In genomic region chr15:92098869-92099268, GRCh38 we compare ENCODE assay signal across 16 cellular contexts.
DNase-seq lines count a peak whose midpoint lies in the region.
"Had no signal": no experiment of that assay in that cellular context is flagged by ENCODE, and none has a peak within 500 bp of the region (broad histone marks: within the 10 kb centered on the region; RNA-seq: fewer than 3 reads in every experiment).

No MANE protein-coding gene starts in this region.

- H3K9me3 ChIP-seq in effector memory CD4-positive, alpha-beta T cell (ENCODE audit: control insufficient read depth, low read length), result no peaks in the 10 kb centered on the region
- H3K9me3 ChIP-seq: adrenal gland, psoas muscle, tibial nerve had no signal

- H3K27ac ChIP-seq in caudate nucleus (ENCODE audit: low read depth, low read length), result no peak overlapping the region
- H3K27ac ChIP-seq in effector memory CD4-positive, alpha-beta T cell (ENCODE audit: insufficient read depth, low read length, poor library complexity, severe bottlenecking), result no peak overlapping the region
- H3K27ac ChIP-seq: adrenal gland, C4-2B, psoas muscle, tibial nerve had no signal

- no peak overlapping the region for H3K4me3 ChIP-seq in effector memory CD4-positive, alpha-beta T cell (ENCODE audit: insufficient read depth, low read depth, low read length, poor library complexity, severe bottlenecking)
- H3K4me3 ChIP-seq: adrenal gland, psoas muscle, tibial nerve had no signal

- peaks cover under 1% of the 10 kb centered on the region for H3K36me3 ChIP-seq in effector memory CD4-positive, alpha-beta T cell (ENCODE audit: control insufficient read depth, insufficient read depth, low read length)
- H3K36me3 ChIP-seq: adrenal gland had no signal

- peaks cover 28% of the 10 kb centered on the region for H3K4me1 ChIP-seq in effector memory CD4-positive, alpha-beta T cell (ENCODE audit: control insufficient read depth, insufficient read depth, low read length, poor library complexity, severe bottlenecking)

- H3K27me3 ChIP-seq in effector memory CD4-positive, alpha-beta T cell (replicated peaks; ENCODE audit: control insufficient read depth, insufficient read depth, low read length, poor library complexity, severe bottlenecking), result no peaks in the 10 kb centered on the region
- H3K27me3 ChIP-seq: adrenal gland, tibial nerve had no signal

- peak; percentile 86 for DNase-seq in ELF-1 (ENCODE audit: low read depth, low spot score)
- peak in 48 of 61 donors; percentile 5 to 82 (median 46) for DNase-seq in caudate nucleus (lab: John Stamatoyannopoulos, UW)
- DNase-seq in hippocampal formation (lab: John Stamatoyannopoulos, UW), result peak; percentile 58 to 69
- DNase-seq in occipital lobe (lab: John Stamatoyannopoulos, UW), result peak; percentile 32
- DNase-seq in stimulated activated CD8-positive, alpha-beta memory T cell treated with anti-CD3 and anti-CD28 coated beads, Interleukin-4, amount 100 ng/mL, for 48 hours, result no peak
- no peak for DNase-seq in NCI-H187 (lab: John Stamatoyannopoulos, UW)
- no peak for DNase-seq in effector memory CD4-positive, alpha-beta T cell
- no peak for DNase-seq in RKO (ENCODE audit: low spot score)
- DNase-seq: activated CD4-positive, alpha-beta T cell treated with anti-CD3 and anti-CD28 coated beads, Interleukin-2, amount 50 U/mL, for 4 hours; adrenal gland; DMS79; NCI-H146; NCI-H774; psoas muscle had no signal

Comparison
In these comparisons a context has a peak if more than half of its experiments do, and no peak if none do; other contexts are left out.
1. DNase-seq: peak in ELF-1 (single experiment), caudate nucleus (48 of 61), hippocampal formation (2 of 2) and occipital lobe (single experiment); none in stimulated activated CD8-positive, alpha-beta memory T cell treated with anti-CD3 and anti-CD28 coated beads, Interleukin-4, amount 100 ng/mL, for 48 hours (single experiment), NCI-H187 (0 of 2), effector memory CD4-positive, alpha-beta T cell (0 of 3) and RKO (single experiment).